In genomic region chr2:23417310-23417709, GRCh38 we compare ENCODE assay signal across 28 cellular contexts.
"Had no signal": no experiment of that assay in that cellular context is flagged by ENCODE, and none has a peak within 500 bp of the region (broad histone marks: within the 10 kb centered on the region; RNA-seq: fewer than 3 reads in every experiment).

No MANE protein-coding gene starts in this region.

- DNase-seq: activated CD4-positive, alpha-beta T cell treated with anti-CD3 and anti-CD28 coated beads for 1 hour; activated CD4-positive, alpha-beta T cell treated with anti-CD3 and anti-CD28 coated beads, Interleukin-2, amount 50 U/mL, for 1 hour; activated CD8-positive, alpha-beta T cell treated with anti-CD3 and anti-CD28 coated beads for 36 hours; activated naive CD4-positive, alpha-beta T cell treated with Interleukin-2 at 50 U/mL for 16 hours; activated T-cell treated with anti-CD3 and anti-CD28 coated beads for 4 hours; activated T-cell treated with anti-CD3 and anti-CD28 coated beads, Interleukin-2, amount 50 U/mL, for 72 hours; aorta; brain microvascular endothelial cell; central memory CD4-positive, alpha-beta T cell; endodermal cell; foreskin keratinocyte; heart left ventricle; hypothalamus; immature natural killer cell; kidney; left colon; natural killer cell; SK-N-SH; stimulated activated CD4-positive, alpha-beta T cell treated with anti-CD3 and anti-CD28 coated beads, Interleukin-12 subunit alpha, Interleukin-12 subunit beta, amount 100 ng/mL, for 4 hours; stimulated activated CD4-positive, alpha-beta T cell treated with anti-CD3 and anti-CD28 coated beads, Interleukin-4, amount 100 ng/mL, for 1 hour; stimulated activated naive CD8-positive, alpha-beta T cell treated with anti-CD3 and anti-CD28 coated beads, Interleukin-15, Interleukin-2, amounts not matched to agents 100 U/mL and 50 U/mL, for 24 hours; substantia nigra; T-helper 17 cell; upper lobe of right lung had no signal

- H3K36me3 ChIP-seq: brain microvascular endothelial cell, heart left ventricle, neutrophil, right lobe of liver, upper lobe of right lung had no signal

- ATAC-seq: activated CD8-positive, alpha-beta T cell treated with anti-CD3 and anti-CD28 coated beads for 36 hours; activated T-cell treated with anti-CD3 and anti-CD28 coated beads, Interleukin-2, amount 50 U/mL, for 72 hours; esophagus mucosa; foreskin keratinocyte; heart left ventricle; left colon; natural killer cell; right lobe of liver; stimulated activated naive CD8-positive, alpha-beta T cell treated with anti-CD3 and anti-CD28 coated beads, Interleukin-15, Interleukin-2, amounts not matched to agents 100 U/mL and 50 U/mL, for 24 hours; T-helper 17 cell; upper lobe of right lung; WTC11 had no signal

- H3K27me3 ChIP-seq: brain microvascular endothelial cell, foreskin keratinocyte, heart left ventricle, right lobe of liver, upper lobe of right lung had no signal

- H3K9ac ChIP-seq: SK-N-SH had no signal

- H3K27ac ChIP-seq: brain microvascular endothelial cell, foreskin keratinocyte, neutrophil, right lobe of liver, upper lobe of right lung had no signal

- H3K9me3 ChIP-seq: heart left ventricle, neutrophil, right lobe of liver, SK-N-SH, upper lobe of right lung had no signal

- H3K4me1 ChIP-seq: right lobe of liver, upper lobe of right lung had no signal

- H3K4me2 ChIP-seq: SK-N-SH had no signal

- H3K4me3 ChIP-seq: heart left ventricle, right lobe of liver, upper lobe of right lung had no signal
